ENCODE assay signal across 18 cellular contexts in the genomic region with DNA sequence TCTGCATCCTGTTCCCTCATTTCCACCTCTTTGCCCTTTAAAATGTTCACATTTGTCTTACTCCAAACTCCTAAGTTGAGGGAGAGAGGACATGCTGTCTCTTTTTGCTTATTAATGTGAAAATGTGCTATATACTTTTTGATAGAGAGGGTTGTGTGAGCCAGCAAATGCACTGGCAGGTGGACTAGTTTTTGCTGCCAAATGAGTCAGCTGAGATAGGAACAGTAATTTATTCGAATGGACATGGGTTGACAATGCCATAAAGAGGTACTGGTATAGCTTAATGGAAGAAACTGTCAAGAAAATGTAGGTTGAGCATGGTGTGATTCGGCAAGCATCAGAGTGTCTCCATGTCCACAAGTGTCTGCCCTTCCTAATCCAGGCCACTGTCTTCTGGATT. TPM values are rescaled to one million over a fixed set of nuclear protein-coding genes. Genes with fewer than 3 reads are reported as not detected.
DNase-seq lines count a peak whose midpoint lies in the region; ATAC-seq and TF ChIP-seq lines count a peak whose summit lies in the region.
"Had no signal": no experiment of that assay in that cellular context is flagged by ENCODE, and none has a peak within 500 bp of the region (broad histone marks: within the 10 kb centered on the region; RNA-seq: fewer than 3 reads in every experiment).

No MANE protein-coding gene starts in this region.

- intact Hi-C loops in Right ventricle myocardium superior (cut with DNase I) (no loop called here), body of pancreas (cut with DNase I) (no loop called here)

- H3K4me3 ChIP-seq in right atrium auricular region: no peak overlapping the region
- H3K4me3 ChIP-seq in MG63: no peak overlapping the region
- H3K4me3 ChIP-seq in body of pancreas: no peak overlapping the region
- H3K4me3 ChIP-seq: HAP-1 had no signal

- ATAC-seq in Right ventricle myocardium superior (ENCODE audit: poor library complexity): peak; percentile 78
- ATAC-seq in body of pancreas: no peak
- ATAC-seq in omental fat pad (ENCODE audit: low FRiP score): peak; percentile 46

- DNase-seq in Right ventricle myocardium superior (no peak), right atrium auricular region (ENCODE audit: low spot score) (no peak), MG63 (peak; percentile 19), body of pancreas (peak in 3 of 4 donors; percentile 6 to 46 (median 15)), omental fat pad (ENCODE audit: low spot score) (no peak), KBM-7 (no peak), NCI-H82 treated with DMSO at 0.1 percent for 48 hours (lab: John Stamatoyannopoulos, UW; ENCODE audit: unreplicated experiment) (no peak), occipital lobe (lab: John Stamatoyannopoulos, UW) (no peak)
- DNase-seq: ACHN; BE2C; C1 segment of cervical spinal cord; CD4-positive, CD25-positive, alpha-beta regulatory T cell; CD8-positive, alpha-beta memory T cell; COR-L47; DMS 273 treated with DMSO at 0.1 percent for 48 hours; DMS53; DND-41 had no signal

- H3K9me3 ChIP-seq in right atrium auricular region (no peaks in the 10 kb centered on the region), MG63 (no peaks in the 10 kb centered on the region), body of pancreas (no peaks in the 10 kb centered on the region)
- H3K9me3 ChIP-seq: BE2C, HAP-1 had no signal

- WGBS in body of pancreas, 2 donors: 45 to 59% methylated on average over 2 of the region's 2 CpGs

- H3K27ac ChIP-seq in right atrium auricular region (no peak overlapping the region), body of pancreas (no peak overlapping the region)

- in situ Hi-C loops in KBM-7 (cut with MboI; ENCODE audit: low pct_unique_long_range_greater_than_20kb, low sequenced_read_pairs): no loop called here

- H3K27me3 ChIP-seq in right atrium auricular region: no peaks in the 10 kb centered on the region
- no peaks in the 10 kb centered on the region for H3K27me3 ChIP-seq in MG63
- no peaks in the 10 kb centered on the region for H3K27me3 ChIP-seq in body of pancreas
- H3K27me3 ChIP-seq: BE2C had no signal

- TF ChIP-seq POLR2A in body of pancreas (IDR thresholded peaks at IDR 0.05): no peak

- TF ChIP-seq CTCF in right atrium auricular region (IDR thresholded peaks at IDR 0.05) (no peak), body of pancreas (IDR thresholded peaks at IDR 0.05) (no peak), omental fat pad (IDR thresholded peaks at IDR 0.05) (no peak)

- H3K4me1 ChIP-seq in right atrium auricular region: peaks cover 0 to 10% of the 10 kb centered on the region in 2 donors
- peaks cover 12% of the 10 kb centered on the region for H3K4me1 ChIP-seq in body of pancreas
- H3K4me1 ChIP-seq: HAP-1 had no signal

- H3K36me3 ChIP-seq in right atrium auricular region: no peaks in the 10 kb centered on the region
- H3K36me3 ChIP-seq in MG63: no peaks in the 10 kb centered on the region
- no peaks in the 10 kb centered on the region for H3K36me3 ChIP-seq in body of pancreas (replicated peaks in 1 of 2; ENCODE audit: insufficient read depth in 1 of 2, low read depth in 2 of 2)
- H3K36me3 ChIP-seq: BE2C, HAP-1 had no signal

RNA-seq across cellular contexts. Expression of gene TRUB1, which starts 9.2 kb away (rescaled TPM):
- total RNA-seq in Right ventricle myocardium superior (12.0 TPM), right atrium auricular region (10 to 100 TPM; 15.3 to 22.9 TPM), body of pancreas (10 to 100 TPM; 12.2 to 38.2 TPM), omental fat pad (10 to 100 TPM; 10.2 to 15.4 (median 12.7) TPM), occipital lobe (63.3 TPM)
- 21.4 and 27.3 TPM in 2 replicates for total RNA-seq in MG63 (2014; rRNA removed; shearing (Covaris generic); ENCODE audit: low replicate concordance)

Comparison
In these comparisons a context has a peak if more than half of its experiments do, and no peak if none do; other contexts are left out.
1. DNase-seq: peak in MG63 (single experiment) and body of pancreas (3 of 4); none in Right ventricle myocardium superior (single experiment), right atrium auricular region (single experiment), omental fat pad (single experiment), KBM-7 (single experiment), NCI-H82 treated with DMSO at 0.1 percent for 48 hours (single experiment) and occipital lobe (single experiment).